Comparison of ENCODE assay signal across 8 cellular contexts in genomic region chr12:106773945-106774807, GRCh38. TPM values are rescaled to one million over a fixed set of nuclear protein-coding genes. Genes with fewer than 3 reads are reported as not detected.
DNase-seq lines count a peak whose midpoint lies in the region; ATAC-seq and TF ChIP-seq lines count a peak whose summit lies in the region.

A gene with protein sequence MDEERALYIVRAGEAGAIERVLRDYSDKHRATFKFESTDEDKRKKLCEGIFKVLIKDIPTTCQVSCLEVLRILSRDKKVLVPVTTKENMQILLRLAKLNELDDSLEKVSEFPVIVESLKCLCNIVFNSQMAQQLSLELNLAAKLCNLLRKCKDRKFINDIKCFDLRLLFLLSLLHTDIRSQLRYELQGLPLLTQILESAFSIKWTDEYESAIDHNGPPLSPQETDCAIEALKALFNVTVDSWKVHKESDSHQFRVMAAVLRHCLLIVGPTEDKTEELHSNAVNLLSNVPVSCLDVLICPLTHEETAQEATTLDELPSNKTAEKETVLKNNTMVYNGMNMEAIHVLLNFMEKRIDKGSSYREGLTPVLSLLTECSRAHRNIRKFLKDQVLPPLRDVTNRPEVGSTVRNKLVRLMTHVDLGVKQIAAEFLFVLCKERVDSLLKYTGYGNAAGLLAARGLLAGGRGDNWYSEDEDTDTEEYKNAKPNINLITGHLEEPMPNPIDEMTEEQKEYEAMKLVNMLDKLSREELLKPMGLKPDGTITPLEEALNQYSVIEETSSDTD (plus strand): TSS chr12:106774682. CDS start chr12:106774746, 64 bp downstream.

- no peak for TF ChIP-seq CTCF in AG04450 (IDR thresholded peaks at IDR 0.05; ENCODE audit: low read depth, low read length)

- peak within 1 kb of the TSS; percentile 100 for H3K27ac ChIP-seq in AG04450 (ENCODE audit: low read depth, low read length)

- DNase-seq in AG04450 (ENCODE audit: low read depth, low spot score) = peak; percentile 97
- DNase-seq in NCI-H345 (lab: John Stamatoyannopoulos, UW) = peak; percentile 99
- DNase-seq in activated CD4-positive, CD25-positive, alpha-beta regulatory T cell treated with anti-CD3 and anti-CD28 coated beads, Interleukin-2, amount 50 U/mL, for 16 hours (ENCODE audit: low read depth, low spot score) = peak; percentile 58
- DNase-seq in cerebellar cortex (ENCODE audit: low spot score) = peak; percentile 99
- peak; percentile 100 for DNase-seq in islet precursor cell
- DNase-seq in stimulated activated CD4-positive, alpha-beta T cell treated with anti-CD3 and anti-CD28 coated beads, Interleukin-12 subunit alpha, Interleukin-12 subunit beta, amount 100 ng/mL, for 48 hours (ENCODE audit: low read depth in 2 of 3, low spot score in 1 of 3) = peak; percentile 73 to 81 (median 79)

- H3K4me3 ChIP-seq in AG04450 (ENCODE audit: low read depth, low read length) = peak within 1 kb of the TSS; percentile 96

- POLR2A ChIA-PET in AG04450 (lab: Yijun Ruan, JAX) = interaction anchor here (0.5 to 1.3 kb wide), 6 partner anchors 24 to 897 kb away, joined by 3 to 5 read pairs (median 3); partner anchors contain the start of gene TMEM263

- no peaks in the 10 kb centered on the region for H3K27me3 ChIP-seq in AG04450 (ENCODE audit: control insufficient read depth, insufficient read depth, low read length)

- CTCF ChIA-PET in AG04450 (lab: Charles Lee) = interaction anchor here (1.5 to 1.8 kb wide), 3 partner anchors 17 to 416 kb away, joined by 3 to 6 read pairs (median 4); partner anchors contain the start of gene POLR3B

- ATAC-seq in GM18909 (IDR thresholded peaks at IDR 0.05; ENCODE audit: poor library complexity, unreplicated experiment) = peak; percentile 87
- ATAC-seq in HG03175 (IDR thresholded peaks at IDR 0.05; ENCODE audit: unreplicated experiment) = peak; percentile 87

- H3K9me3 ChIP-seq in AG04450 (ENCODE audit: control insufficient read depth, insufficient read depth, low read length) = no peaks in the 10 kb centered on the region; the same call in 1 of the 2 replicates

RNA-seq across cellular contexts. Expression of the gene that starts here (rescaled TPM):
- polyA plus RNA-seq in AG04450 (2011; rRNA removed) = 9.5 and 11.2 TPM in 2 replicates
- polyA minus RNA-seq in AG04450 (2011; rRNA and poly(A)+ RNA removed) = 17.1 and 22.5 TPM in 2 replicates

Comparison
In these comparisons a context has a peak if more than half of its experiments do, and no peak if none do; other contexts are left out.
1. Peak in every context shown above with its lines: DNase-seq, ATAC-seq, H3K4me3 ChIP-seq and H3K27ac ChIP-seq.